ENCODE assay signal across 1 cellular context in the genomic region with DNA sequence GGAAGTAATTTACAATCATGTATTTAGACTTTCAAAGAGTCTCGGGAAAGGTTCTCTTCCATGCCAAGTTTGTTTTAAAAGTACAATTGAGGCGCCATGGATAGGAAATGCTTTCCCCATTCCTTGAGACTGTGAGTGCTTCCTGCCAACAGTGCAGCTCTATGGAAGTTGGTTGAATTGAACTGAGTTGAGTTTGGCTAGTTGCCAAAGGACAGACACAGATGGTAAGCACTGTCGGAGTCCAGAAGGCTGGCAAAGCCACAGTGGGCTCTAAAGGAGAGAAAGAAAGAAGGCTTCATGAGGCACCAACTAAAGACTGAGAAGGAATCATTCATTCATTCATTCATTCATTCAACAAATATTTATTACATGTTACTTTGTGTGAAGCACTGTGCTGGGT.
TF ChIP-seq lines count a peak whose summit lies in the region.

No MANE protein-coding gene starts in this region.

TF ChIP-seq in K562, 482 proteins besides CTCF, POLR2A, EP300 and RAD21:
- TF ChIP-seq PHF8 (IDR thresholded peaks at IDR 0.05; ENCODE audit: borderline replicate concordance, low read length) (no peak), FUS (optimal IDR thresholded peaks at IDR 0.05; ENCODE audit: low read depth, low read length) (no peak), SAP30 (IDR thresholded peaks at IDR 0.05; ENCODE audit: borderline replicate concordance, insufficient read depth, low read depth, low read length, poor library complexity, severe bottlenecking) (no peak), ERF (CRISPR knock-in tag; IDR thresholded peaks at IDR 0.05) (no peak), ZNF347 (CRISPR knock-in tag; IDR thresholded peaks at IDR 0.05; ENCODE audit: low read depth) (no peak), NFIC (IDR thresholded peaks at IDR 0.05) (peak; percentile 85), XRCC3 (IDR thresholded peaks at IDR 0.05) (no peak), ZNF24 (IDR thresholded peaks at IDR 0.05) (peak; percentile 49; the same call in 1 of the 2 replicates)
- TF ChIP-seq, protein P1, sequence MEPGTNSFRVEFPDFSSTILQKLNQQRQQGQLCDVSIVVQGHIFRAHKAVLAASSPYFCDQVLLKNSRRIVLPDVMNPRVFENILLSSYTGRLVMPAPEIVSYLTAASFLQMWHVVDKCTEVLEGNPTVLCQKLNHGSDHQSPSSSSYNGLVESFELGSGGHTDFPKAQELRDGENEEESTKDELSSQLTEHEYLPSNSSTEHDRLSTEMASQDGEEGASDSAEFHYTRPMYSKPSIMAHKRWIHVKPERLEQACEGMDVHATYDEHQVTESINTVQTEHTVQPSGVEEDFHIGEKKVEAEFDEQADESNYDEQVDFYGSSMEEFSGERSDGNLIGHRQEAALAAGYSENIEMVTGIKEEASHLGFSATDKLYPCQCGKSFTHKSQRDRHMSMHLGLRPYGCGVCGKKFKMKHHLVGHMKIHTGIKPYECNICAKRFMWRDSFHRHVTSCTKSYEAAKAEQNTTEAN (CRISPR knock-in tag; IDR thresholded peaks at IDR 0.05) = no peak
